Comparison of ENCODE assay signal across 16 cellular contexts in the genomic region with DNA sequence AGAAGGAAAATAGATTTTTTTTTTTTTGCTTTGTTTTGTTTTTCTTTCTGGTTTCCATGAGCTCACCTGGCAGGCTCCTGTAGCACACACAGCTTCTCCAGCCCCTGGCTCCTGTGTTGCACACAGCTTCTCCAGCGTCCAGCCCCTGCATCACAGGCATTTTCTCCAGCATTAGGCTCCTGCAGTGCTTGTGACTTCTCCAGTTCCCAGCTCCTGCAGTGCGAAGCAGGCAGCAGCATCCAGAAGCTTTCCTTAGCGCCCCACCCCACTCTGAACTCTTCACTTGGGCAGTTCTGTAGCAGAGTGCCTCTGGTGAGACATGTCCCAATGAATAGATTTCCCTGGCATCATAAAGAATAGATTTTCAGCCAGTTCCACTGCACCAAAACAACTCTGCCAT. TPM values are rescaled to one million over a fixed set of nuclear protein-coding genes. Genes with fewer than 3 reads are reported as not detected.
"Had no signal": no experiment of that assay in that cellular context is flagged by ENCODE, and none has a peak within 500 bp of the region (broad histone marks: within the 10 kb centered on the region; RNA-seq: fewer than 3 reads in every experiment).

No MANE protein-coding gene starts in this region.

- H3K27ac ChIP-seq: adrenal gland, cardiac muscle cell, esophagus muscularis mucosa, right atrium auricular region, thyroid gland, WERI-Rb-1 had no signal

- H3K9me3 ChIP-seq: adrenal gland, esophagus muscularis mucosa, right atrium auricular region, thyroid gland had no signal

- H3K36me3 Mint-ChIP-seq: activated naive CD4-positive, alpha-beta T cell treated with anti-CD3 and anti-CD28 coated beads, Interleukin-2, amount 50 U/mL, for 24 hours; natural killer cell treated with Interleukin-12 subunit alpha and Interleukin-12 subunit beta and Interleukin-15 and Interleukin-18, amount 100 ng/mL, for 72 hours; stimulated activated naive B cell treated with anti-CD40 and anti-IgM and Interleukin-4, amounts not matched to agents 10 μg/mL and 1 μg/mL and 100 μg/mL, for 72 hours had no signal

- DNase-seq: activated CD4-positive, alpha-beta T cell treated with anti-CD3 and anti-CD28 coated beads for 36 hours; activated CD8-positive, alpha-beta T cell treated with anti-CD3 and anti-CD28 coated beads for 36 hours; activated effector memory CD4-positive, alpha-beta T cell treated with anti-CD3 and anti-CD28 coated beads, Interleukin-2, amount 50 U/mL, for 16 hours; activated T-cell treated with anti-CD3 and anti-CD28 coated beads, Interleukin-2, amount 50 U/mL, for 4 hours; adrenal gland; occipital lobe; stimulated activated CD4-positive, alpha-beta T cell treated with anti-CD3 and anti-CD28 coated beads, Interleukin-2, amount 100 ng/mL, for 48 hours; stimulated activated naive B cell treated with anti-CD40 and anti-IgM and Interleukin-4, amounts not matched to agents 10 μg/mL and 1 μg/mL and 100 μg/mL, for 72 hours; thyroid gland; WERI-Rb-1 had no signal

- H3K4me3 Mint-ChIP-seq: activated CD4-positive, alpha-beta T cell treated with anti-CD3 and anti-CD28 coated beads for 36 hours; activated CD8-positive, alpha-beta T cell treated with anti-CD3 and anti-CD28 coated beads for 36 hours; activated naive CD4-positive, alpha-beta T cell treated with anti-CD3 and anti-CD28 coated beads, Interleukin-2, amount 50 U/mL, for 24 hours; activated T-cell treated with anti-CD3 and anti-CD28 coated beads, Interleukin-2, amount 50 U/mL, for 4 hours; natural killer cell treated with Interleukin-12 subunit alpha and Interleukin-12 subunit beta and Interleukin-15 and Interleukin-18, amount 100 ng/mL, for 72 hours; stimulated activated naive B cell treated with anti-CD40 and anti-IgM and Interleukin-4, amounts not matched to agents 10 μg/mL and 1 μg/mL and 100 μg/mL, for 72 hours had no signal

- ATAC-seq: activated CD4-positive, alpha-beta T cell treated with anti-CD3 and anti-CD28 coated beads for 36 hours; activated CD8-positive, alpha-beta T cell treated with anti-CD3 and anti-CD28 coated beads for 36 hours; activated T-cell treated with anti-CD3 and anti-CD28 coated beads, Interleukin-2, amount 50 U/mL, for 4 hours; natural killer cell treated with Interleukin-12 subunit alpha and Interleukin-12 subunit beta and Interleukin-15 and Interleukin-18, amount 100 ng/mL, for 72 hours had no signal

- H3K9me3 Mint-ChIP-seq: activated CD8-positive, alpha-beta T cell treated with anti-CD3 and anti-CD28 coated beads for 36 hours; activated naive CD4-positive, alpha-beta T cell treated with anti-CD3 and anti-CD28 coated beads, Interleukin-2, amount 50 U/mL, for 24 hours; activated T-cell treated with anti-CD3 and anti-CD28 coated beads, Interleukin-2, amount 50 U/mL, for 4 hours had no signal

- H3K27me3 ChIP-seq: cardiac muscle cell, right atrium auricular region, thyroid gland had no signal

- H3K27ac Mint-ChIP-seq: activated CD4-positive, alpha-beta T cell treated with anti-CD3 and anti-CD28 coated beads for 36 hours; activated CD8-positive, alpha-beta T cell treated with anti-CD3 and anti-CD28 coated beads for 36 hours; activated naive CD4-positive, alpha-beta T cell treated with anti-CD3 and anti-CD28 coated beads, Interleukin-2, amount 50 U/mL, for 24 hours; natural killer cell treated with Interleukin-12 subunit alpha and Interleukin-12 subunit beta and Interleukin-15 and Interleukin-18, amount 100 ng/mL, for 72 hours; stimulated activated naive B cell treated with anti-CD40 and anti-IgM and Interleukin-4, amounts not matched to agents 10 μg/mL and 1 μg/mL and 100 μg/mL, for 72 hours had no signal

RNA-seq across cellular contexts. Expression of a gene that starts 5.5 kb away (rescaled TPM):
- total RNA-seq: activated CD4-positive, alpha-beta T cell treated with anti-CD3 and anti-CD28 coated beads for 36 hours; activated CD8-positive, alpha-beta T cell treated with anti-CD3 and anti-CD28 coated beads for 36 hours; activated T-cell treated with anti-CD3 and anti-CD28 coated beads, Interleukin-2, amount 50 U/mL, for 4 hours; cardiac muscle cell; natural killer cell treated with Interleukin-12 subunit alpha and Interleukin-12 subunit beta and Interleukin-15 and Interleukin-18, amount 100 ng/mL, for 72 hours; right atrium auricular region; skeletal muscle tissue had no signal
